9 cellular contexts compared by ENCODE assay signal in genomic region chrX:100615015-100615414, GRCh38. TPM values are rescaled to one million over a fixed set of nuclear protein-coding genes. Genes with fewer than 3 reads are reported as not detected.
DNase-seq lines count a peak whose midpoint lies in the region; ATAC-seq and TF ChIP-seq lines count a peak whose summit lies in the region.
"Had no signal": no experiment of that assay in that cellular context is flagged by ENCODE, and none has a peak within 500 bp of the region (broad histone marks: within the 10 kb centered on the region; RNA-seq: fewer than 3 reads in every experiment).

No MANE protein-coding gene starts in this region.

- DNase-seq in NCI-H1105 treated with DMSO at 0.1 percent for 48 hours (lab: John Stamatoyannopoulos, UW) (peak; percentile 12), NCI-H1105 (lab: John Stamatoyannopoulos, UW) (no peak), RWPE2 (ENCODE audit: low spot score) (no peak), foreskin fibroblast (peak; percentile 28 to 66), tibial nerve (ENCODE audit: low spot score in 2 of 2) (peak in 1 of 2 donors; percentile 7)
- no peak for DNase-seq in stimulated activated CD4-positive, alpha-beta T cell treated with anti-CD3 and anti-CD28 coated beads, Interleukin-2, amount 100 ng/mL, for 24 hours

- no peak overlapping the region for H3K27ac ChIP-seq in RWPE2 (ENCODE audit: poor library complexity, severe bottlenecking)
- H3K27ac ChIP-seq in tibial nerve: no peak overlapping the region
- H3K27ac ChIP-seq: BLaER1 treated with 17β-estradiol and CSF1 and Interleukin-3, amounts not matched to agents 10 nM and 100 nM had no signal

- no peaks in the 10 kb centered on the region for H3K9me3 ChIP-seq in RWPE2 (ENCODE audit: severe bottlenecking)
- H3K9me3 ChIP-seq in tibial nerve: no peaks in the 10 kb centered on the region
- H3K9me3 ChIP-seq: BLaER1 treated with 17β-estradiol and CSF1 and Interleukin-3, amounts not matched to agents 10 nM and 100 nM had no signal

- TF ChIP-seq EP300 in tibial nerve (IDR thresholded peaks at IDR 0.05): no peak

- peak; percentile 38 for TF ChIP-seq CTCF in RWPE2 (IDR thresholded peaks at IDR 0.05; ENCODE audit: poor library complexity, severe bottlenecking)
- peak; percentile 54 for TF ChIP-seq CTCF in foreskin fibroblast (IDR thresholded peaks at IDR 0.05; ENCODE audit: low read depth, low read length)
- peak; percentile 14 to 51 (median 34) for TF ChIP-seq CTCF in tibial nerve (IDR thresholded peaks at IDR 0.05)

- no peaks in the 10 kb centered on the region for H3K4me1 ChIP-seq in RWPE2 (ENCODE audit: insufficient read depth, poor library complexity, severe bottlenecking)
- H3K4me1 ChIP-seq in tibial nerve: peaks cover 0 to 4% (median 0%) of the 10 kb centered on the region in 4 donors
- H3K4me1 ChIP-seq: BLaER1 treated with 17β-estradiol and CSF1 and Interleukin-3, amounts not matched to agents 10 nM and 100 nM had no signal

- H3K27me3 ChIP-seq in RWPE2 (ENCODE audit: insufficient read depth, poor library complexity, severe bottlenecking): no peaks in the 10 kb centered on the region
- peaks cover 0 to 40% of the 10 kb centered on the region in 2 donors for H3K27me3 ChIP-seq in tibial nerve

- WGBS in tibial nerve, 2 donors: 19 to 22% methylated on average over 3 of the region's 3 CpGs

- no peak for TF ChIP-seq POLR2A in tibial nerve (IDR thresholded peaks at IDR 0.05)

- peak; percentile 92 for ATAC-seq in GM19455 (IDR thresholded peaks at IDR 0.05; ENCODE audit: unreplicated experiment)
- peak; percentile 100 for ATAC-seq in HG03354 (IDR thresholded peaks at IDR 0.05; ENCODE audit: poor library complexity, severe bottlenecking, unreplicated experiment)
- ATAC-seq in RWPE2 (ENCODE audit: low read depth): peak; percentile 45; the same call in 1 of the 3 replicates

- no peaks in the 10 kb centered on the region for H3K36me3 ChIP-seq in RWPE2 (ENCODE audit: low read depth)
- no peaks in the 10 kb centered on the region for H3K36me3 ChIP-seq in tibial nerve
- H3K36me3 ChIP-seq: BLaER1 treated with 17β-estradiol and CSF1 and Interleukin-3, amounts not matched to agents 10 nM and 100 nM had no signal

- H3K4me3 ChIP-seq in RWPE2 (ENCODE audit: severe bottlenecking) (no peak overlapping the region), foreskin fibroblast (ENCODE audit: low read depth in 1 of 2, low read length in 2 of 2) (no peak overlapping the region), tibial nerve (no peak overlapping the region)
- H3K4me3 ChIP-seq: BLaER1 treated with 17β-estradiol and CSF1 and Interleukin-3, amounts not matched to agents 10 nM and 100 nM had no signal

RNA-seq across cellular contexts. Expression of gene TSPAN6, which starts 21.6 kb away (rescaled TPM):
- 10 to 100 TPM; 31.5 to 34.1 (median 32.5) TPM for total RNA-seq in tibial nerve

RNA-seq across cellular contexts. Expression of gene SRPX2, which starts 29.0 kb away (rescaled TPM):
- total RNA-seq in tibial nerve: 10 to 100 TPM; 50.0 to 91.2 (median 56.7) TPM

RNA-seq across cellular contexts. Expression of gene TNMD, which starts 30.3 kb away (rescaled TPM):
- total RNA-seq in tibial nerve: 1 to 10 TPM in 1 of 4 donors, not detected in 3; 1.8 TPM

Comparison
In these comparisons a context has a peak if more than half of its experiments do, and no peak if none do; other contexts are left out.
1. DNase-seq: peak in NCI-H1105 treated with DMSO at 0.1 percent for 48 hours (single experiment) and foreskin fibroblast (2 of 2); none in NCI-H1105 (single experiment), RWPE2 (single experiment) and stimulated activated CD4-positive, alpha-beta T cell treated with anti-CD3 and anti-CD28 coated beads, Interleukin-2, amount 100 ng/mL, for 24 hours (0 of 2).
2. ATAC-seq: peak in every context shown above with its lines; median percentile 100 in HG03354; 92 in GM19455; 45 in RWPE2.
3. Peak in every context shown above with its lines, with median percentiles within 50 percentile points of each other: CTCF ChIP-seq.